In the genomic region with DNA sequence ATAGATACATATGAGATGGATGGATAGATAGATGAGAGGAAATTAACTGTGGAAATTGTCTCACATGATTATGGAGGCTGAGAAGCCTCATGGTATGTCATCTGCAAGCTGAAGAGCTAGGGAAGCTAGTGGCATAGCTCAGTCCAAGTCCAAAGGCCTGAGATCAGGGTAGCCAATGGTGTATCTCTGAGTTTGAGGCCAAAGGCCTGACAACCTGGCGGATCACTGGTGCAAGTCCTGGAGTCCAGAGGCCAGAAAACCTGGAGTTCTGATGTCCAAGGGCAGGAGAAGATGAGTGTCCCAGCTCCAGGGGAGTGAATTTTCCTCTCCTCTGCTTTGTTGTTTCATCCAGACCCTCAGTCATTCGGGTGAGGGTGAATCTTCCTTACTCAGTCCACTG, we compare ENCODE assay signal across 18 cellular contexts. TPM values are rescaled to one million over a fixed set of nuclear protein-coding genes. Genes with fewer than 3 reads are reported as not detected.
DNase-seq lines count a peak whose midpoint lies in the region; ATAC-seq, FAIRE-seq and TF ChIP-seq lines count a peak whose summit lies in the region.
"Had no signal": no experiment of that assay in that cellular context is flagged by ENCODE, and none has a peak within 500 bp of the region (broad histone marks: within the 10 kb centered on the region; RNA-seq: fewer than 3 reads in every experiment).

No MANE protein-coding gene starts in this region.

- H3K4me1 Mint-ChIP-seq in activated naive CD4-positive, alpha-beta T cell treated with anti-CD3 and anti-CD28 coated beads for 36 hours (ENCODE audit: low read depth) = no peaks in the 10 kb centered on the region
- H3K4me1 Mint-ChIP-seq: GM23338, H9 had no signal

- no peaks in the 10 kb centered on the region for H3K27me3 ChIP-seq in Peyer's patch
- no peaks in the 10 kb centered on the region for H3K27me3 ChIP-seq in bronchial epithelial cell (ENCODE audit: control insufficient read depth, insufficient read depth, low read length)
- H3K27me3 ChIP-seq in liver (ENCODE audit: control insufficient read depth in 4 of 4, insufficient read depth in 4 of 4, low read length in 3 of 4) = no peaks in the 10 kb centered on the region
- H3K27me3 ChIP-seq in gastroesophageal sphincter = no peaks in the 10 kb centered on the region

- CTCF ChIA-PET in activated naive CD4-positive, alpha-beta T cell treated with anti-CD3 and anti-CD28 coated beads for 36 hours (lab: Charles Lee) = no interaction called here

- DNase-seq in Peyer's patch = peak in 2 of 3 donors; percentile 56 to 57
- no peak for DNase-seq in bronchial epithelial cell (ENCODE audit: low read depth)
- no peak for DNase-seq in activated naive CD4-positive, alpha-beta T cell treated with anti-CD3 and anti-CD28 coated beads for 36 hours
- DNase-seq: C1 segment of cervical spinal cord; Calu3; CD4-positive, alpha-beta memory T cell; COR-L47; DMS53; DMS79 treated with DMSO at 0.1 percent for 48 hours; GF-D8; H9 had no signal

- H3K27ac Mint-ChIP-seq in activated naive CD4-positive, alpha-beta T cell treated with anti-CD3 and anti-CD28 coated beads for 36 hours = no peak overlapping the region
- H3K27ac Mint-ChIP-seq: GM23338, H9 had no signal

- H3K9me3 Mint-ChIP-seq in activated naive CD4-positive, alpha-beta T cell treated with anti-CD3 and anti-CD28 coated beads for 36 hours = no peaks in the 10 kb centered on the region
- H3K9me3 Mint-ChIP-seq: GM23338, H9 had no signal

- TF ChIP-seq CTCF in Peyer's patch (IDR thresholded peaks at IDR 0.05) = no peak
- TF ChIP-seq CTCF in bronchial epithelial cell (IDR thresholded peaks at IDR 0.05; ENCODE audit: insufficient read depth, low read length, severe bottlenecking) = no peak
- no peak for TF ChIP-seq CTCF in liver (IDR thresholded peaks at IDR 0.05; ENCODE audit: low read depth, low read length, missing input control)
- no peak for TF ChIP-seq CTCF in gastroesophageal sphincter (IDR thresholded peaks at IDR 0.05)

- TF ChIP-seq RAD21 in liver (IDR thresholded peaks at IDR 0.05) = no peak

- ATAC-seq in esophagus mucosa = no peak
- ATAC-seq in gastroesophageal sphincter = no peak
- ATAC-seq: GM23338, HCT116 had no signal

- H3K9ac ChIP-seq in liver (ENCODE audit: low read depth in 1 of 2, low read length in 2 of 2) = no peak overlapping the region

- H3K4me3 ChIP-seq in Peyer's patch (no peak overlapping the region), bronchial epithelial cell (ENCODE audit: low read depth, low read length) (no peak overlapping the region), liver (ENCODE audit: low read depth in 1 of 3, low read length in 3 of 3) (no peak overlapping the region), gastroesophageal sphincter (no peak overlapping the region)
- H3K4me3 ChIP-seq: GM23338 had no signal

- H3K4me1 ChIP-seq in Peyer's patch (no peaks in the 10 kb centered on the region), liver (ENCODE audit: control insufficient read depth in 4 of 4, insufficient read depth in 4 of 4, low read length in 3 of 4) (no peaks in the 10 kb centered on the region), gastroesophageal sphincter (no peaks in the 10 kb centered on the region)

- WGBS in liver = 87% methylated on average over 2 of the region's 2 CpGs
- WGBS in gastroesophageal sphincter (ENCODE audit: low coverage in 1 of 2), 2 donors = 86 to 94% methylated on average over 1 to 2 of the region's 2 CpGs

- H3K9me3 ChIP-seq in Peyer's patch = no peaks in the 10 kb centered on the region
- no peaks in the 10 kb centered on the region for H3K9me3 ChIP-seq in liver (ENCODE audit: control insufficient read depth in 4 of 4, low read length in 3 of 4)
- H3K9me3 ChIP-seq in gastroesophageal sphincter = no peaks in the 10 kb centered on the region

- TF ChIP-seq POLR2A in Peyer's patch (IDR thresholded peaks at IDR 0.05) (no peak), gastroesophageal sphincter (IDR thresholded peaks at IDR 0.05) (no peak)

- intact Hi-C loops in activated naive CD4-positive, alpha-beta T cell treated with anti-CD3 and anti-CD28 coated beads for 36 hours (cut with micrococcal nuclease) = no loop called here

- H3K36me3 ChIP-seq in Peyer's patch (no peaks in the 10 kb centered on the region), bronchial epithelial cell (ENCODE audit: control insufficient read depth, insufficient read depth, low read length) (no peaks in the 10 kb centered on the region), liver (ENCODE audit: control insufficient read depth in 4 of 4, insufficient read depth in 3 of 4, low read depth in 1 of 4, low read length in 3 of 4) (no peaks in the 10 kb centered on the region), gastroesophageal sphincter (no peaks in the 10 kb centered on the region)

- no peaks in the 10 kb centered on the region for H3K27me3 Mint-ChIP-seq in activated naive CD4-positive, alpha-beta T cell treated with anti-CD3 and anti-CD28 coated beads for 36 hours (ENCODE audit: low read depth)

- peak overlapping the region in 1 of 4 donors; percentile 5 for H3K27ac ChIP-seq in Peyer's patch
- no peak overlapping the region for H3K27ac ChIP-seq in liver (ENCODE audit: low read depth in 1 of 2, low read length in 2 of 2)
- no peak overlapping the region for H3K27ac ChIP-seq in gastroesophageal sphincter

- no peak for TF ChIP-seq EP300 in gastroesophageal sphincter (IDR thresholded peaks at IDR 0.05)

- no peak overlapping the region for H3K4me3 Mint-ChIP-seq in activated naive CD4-positive, alpha-beta T cell treated with anti-CD3 and anti-CD28 coated beads for 36 hours
- H3K4me3 Mint-ChIP-seq: CD4-positive, alpha-beta memory T cell; GM23338; H9 had no signal

- no peaks in the 10 kb centered on the region for H3K36me3 Mint-ChIP-seq in activated naive CD4-positive, alpha-beta T cell treated with anti-CD3 and anti-CD28 coated beads for 36 hours (ENCODE audit: low read depth)
- H3K36me3 Mint-ChIP-seq: CD4-positive, alpha-beta memory T cell had no signal

- peak; percentile 88 for FAIRE-seq in bronchial epithelial cell (lab: Jason Lieb, UNC)
- FAIRE-seq: GM12891, GM18507 had no signal

TF ChIP-seq in liver, 16 proteins besides CTCF, POLR2A, EP300 and RAD21:
- TF ChIP-seq HNF4A (conservative IDR thresholded peaks at IDR 0.05) (peak; percentile 15 to 60), FOXA2 (IDR thresholded peaks at IDR 0.05) (no peak), HNF4G (IDR thresholded peaks at IDR 0.05) (no peak)

RNA-seq across cellular contexts. Expression of gene SPOCD1, which starts 43.9 kb away (rescaled TPM):
- total RNA-seq in Peyer's patch = 1 to 10 TPM in 1 of 4 donors, under 1 TPM in 1, not detected in 2; 0.80 to 3.3 TPM
- 1.1 and 4.9 TPM in 2 replicates for total RNA-seq in bronchial epithelial cell
- total RNA-seq in liver = under 1 TPM; under 0.01 to 0.19 TPM
- under 1 TPM in 1 of 2 donors, not detected in 1; 0.12 TPM for polyA plus RNA-seq in liver
- 0.68 TPM for total RNA-seq in esophagus mucosa
- under 1 TPM; 0.21 to 0.30 TPM for total RNA-seq in activated naive CD4-positive, alpha-beta T cell treated with anti-CD3 and anti-CD28 coated beads for 36 hours
- 1 to 10 TPM in 2 of 4 donors, under 1 TPM in 1, not detected in 1; 0.27 to 1.6 (median 1.3) TPM for total RNA-seq in gastroesophageal sphincter
- polyA plus RNA-seq: CD4-positive, alpha-beta memory T cell had no signal

Comparison
In these comparisons a context has a peak if more than half of its experiments do, and no peak if none do; other contexts are left out.
1. DNase-seq: peak in Peyer's patch (2 of 3); none in bronchial epithelial cell (single experiment) and activated naive CD4-positive, alpha-beta T cell treated with anti-CD3 and anti-CD28 coated beads for 36 hours (single experiment).